Comparison of ENCODE assay signal across 8 cellular contexts in the genomic region with DNA sequence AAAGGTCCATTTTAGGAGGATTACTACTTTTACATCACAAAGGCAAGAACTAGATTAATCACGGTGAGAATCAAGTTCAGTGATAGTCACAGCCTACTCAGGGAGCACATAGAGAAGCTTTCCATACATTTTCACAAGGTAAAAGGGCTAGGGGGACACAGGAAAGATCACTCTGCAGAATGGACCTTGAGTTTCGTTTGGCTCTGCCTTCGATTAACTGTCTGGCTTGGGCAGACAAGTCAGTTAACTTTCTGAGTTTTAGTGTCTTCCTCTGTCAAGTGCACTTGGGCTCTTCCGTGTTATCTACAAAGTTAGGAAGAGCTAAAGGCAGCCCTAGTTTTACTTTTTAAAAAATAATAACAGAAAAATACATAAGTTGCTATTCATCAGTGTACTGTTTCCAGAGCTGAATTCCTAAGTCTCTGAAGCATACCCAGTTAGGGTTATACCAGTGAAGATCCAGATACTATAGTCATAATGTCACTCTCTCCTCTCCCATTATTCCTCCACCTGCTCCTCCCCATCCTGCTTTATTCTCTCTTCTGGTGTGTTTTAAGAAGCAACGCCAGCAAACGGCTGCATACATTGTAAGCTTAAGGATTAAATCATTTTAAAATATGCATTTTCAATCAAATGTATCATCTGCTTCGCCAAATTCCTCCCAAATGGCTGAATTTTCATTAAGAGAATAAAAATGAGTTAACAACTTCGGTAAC. TPM values are rescaled to one million over a fixed set of nuclear protein-coding genes. Genes with fewer than 3 reads are reported as not detected.
DNase-seq lines count a peak whose midpoint lies in the region; ATAC-seq and TF ChIP-seq lines count a peak whose summit lies in the region.

No MANE protein-coding gene starts in this region.

- peak overlapping the region in 4 of 5 donors; percentile 91 to 97 (median 96) for H3K27ac ChIP-seq in stomach

- TF ChIP-seq EP300 in stomach (IDR thresholded peaks at IDR 0.05): no peak

- H3K27me3 Mint-ChIP-seq in activated T-helper 2 cell treated with anti-CD3 and anti-CD28 coated beads, Interferon-gamma antibody, Interleukin-2, Interleukin-4, amounts not matched to agents 10 μg/mL and 5 μg/mL and 100 μg/mL, durations not matched to agents 14 hours and 24 hours and 36 hours (ENCODE audit: low read depth): no peaks in the 10 kb centered on the region
- peaks cover 16 to 24% (median 21%) of the 10 kb centered on the region in 3 donors for H3K27me3 Mint-ChIP-seq in immature natural killer cell (ENCODE audit: low read depth in 3 of 3)

- no peaks in the 10 kb centered on the region for H3K9me3 ChIP-seq in stomach

- DNase-seq in AG09309 (ENCODE audit: low read depth): no peak
- no peak for DNase-seq in H7
- DNase-seq in activated T-helper 2 cell treated with anti-CD3 and anti-CD28 coated beads, Interferon-gamma antibody, Interleukin-2, Interleukin-4, amounts not matched to agents 10 μg/mL and 5 μg/mL and 100 μg/mL, durations not matched to agents 14 hours and 24 hours and 36 hours (ENCODE audit: low spot score): no peak
- peak in 2 of 3 donors; percentile 7 to 10 for DNase-seq in immature natural killer cell
- no peak for DNase-seq in stomach
- no peak for DNase-seq in NCI-H446 (lab: John Stamatoyannopoulos, UW)
- DNase-seq in NCI-H187 treated with DMSO at 0.1 percent for 48 hours (lab: John Stamatoyannopoulos, UW): no peak

- H3K36me3 ChIP-seq in H7 (replicated peaks; ENCODE audit: control insufficient read depth, insufficient read depth, low read length) (no peaks in the 10 kb centered on the region), stomach (no peaks in the 10 kb centered on the region)

- no peak for ATAC-seq in GM19455 (IDR thresholded peaks at IDR 0.05; ENCODE audit: unreplicated experiment)

- H3K4me1 ChIP-seq in stomach: peaks cover 17 to 71% (median 41%) of the 10 kb centered on the region in 4 donors

- no peaks in the 10 kb centered on the region for H3K27me3 ChIP-seq in H7 (ENCODE audit: control insufficient read depth, insufficient read depth, low read length)
- no peaks in the 10 kb centered on the region for H3K27me3 ChIP-seq in stomach

- H3K27ac Mint-ChIP-seq in activated T-helper 2 cell treated with anti-CD3 and anti-CD28 coated beads, Interferon-gamma antibody, Interleukin-2, Interleukin-4, amounts not matched to agents 10 μg/mL and 5 μg/mL and 100 μg/mL, durations not matched to agents 14 hours and 24 hours and 36 hours: peak overlapping the region; percentile 74
- H3K27ac Mint-ChIP-seq in immature natural killer cell: peak overlapping the region; percentile 55 to 96 (median 92)

- no peaks in the 10 kb centered on the region for H3K9me3 Mint-ChIP-seq in activated T-helper 2 cell treated with anti-CD3 and anti-CD28 coated beads, Interferon-gamma antibody, Interleukin-2, Interleukin-4, amounts not matched to agents 10 μg/mL and 5 μg/mL and 100 μg/mL, durations not matched to agents 14 hours and 24 hours and 36 hours
- H3K9me3 Mint-ChIP-seq in immature natural killer cell: no peaks in the 10 kb centered on the region

- peak overlapping the region; percentile 91 for H3K4me3 ChIP-seq in AG09309 (ENCODE audit: control insufficient read depth, low read depth, low read length)
- H3K4me3 ChIP-seq in H7 (ENCODE audit: insufficient read depth, low read depth, low read length): peak overlapping the region; percentile 95
- H3K4me3 ChIP-seq in stomach: peak overlapping the region; percentile 87 to 97 (median 91)

- TF ChIP-seq POLR2A in stomach (IDR thresholded peaks at IDR 0.05): no peak

- intact Hi-C loops in activated T-helper 2 cell treated with anti-CD3 and anti-CD28 coated beads, Interferon-gamma antibody, Interleukin-2, Interleukin-4, amounts not matched to agents 10 μg/mL and 5 μg/mL and 100 μg/mL, durations not matched to agents 14 hours and 24 hours and 36 hours (cut with micrococcal nuclease): loop anchor here (10.0 kb wide), 3 partner anchors 79 to 791 kb away; no protein-coding TSS in a partner anchor
- intact Hi-C loops in stomach (cut with DNase I; ENCODE audit: low total_unique reads): no loop called here

- peaks cover 26% of the 10 kb centered on the region for H3K4me1 Mint-ChIP-seq in activated T-helper 2 cell treated with anti-CD3 and anti-CD28 coated beads, Interferon-gamma antibody, Interleukin-2, Interleukin-4, amounts not matched to agents 10 μg/mL and 5 μg/mL and 100 μg/mL, durations not matched to agents 14 hours and 24 hours and 36 hours (ENCODE audit: low read depth)
- peaks cover 29 to 39% of the 10 kb centered on the region in 2 donors for H3K4me1 Mint-ChIP-seq in immature natural killer cell

- WGBS in stomach, 5 donors: 22 to 40% (median 27%) methylated on average over 8 of the region's 8 CpGs

- TF ChIP-seq CTCF in AG09309 (IDR thresholded peaks at IDR 0.05; ENCODE audit: control insufficient read depth, insufficient read depth, low read depth, low read length, missing control alignments) (no peak), stomach (IDR thresholded peaks at IDR 0.05) (no peak)

- H3K4me3 Mint-ChIP-seq in activated T-helper 2 cell treated with anti-CD3 and anti-CD28 coated beads, Interferon-gamma antibody, Interleukin-2, Interleukin-4, amounts not matched to agents 10 μg/mL and 5 μg/mL and 100 μg/mL, durations not matched to agents 14 hours and 24 hours and 36 hours (ENCODE audit: low read depth): peak overlapping the region; percentile 90
- H3K4me3 Mint-ChIP-seq in immature natural killer cell: peak overlapping the region; percentile 51 to 94 (median 89)

- H3K36me3 Mint-ChIP-seq in activated T-helper 2 cell treated with anti-CD3 and anti-CD28 coated beads, Interferon-gamma antibody, Interleukin-2, Interleukin-4, amounts not matched to agents 10 μg/mL and 5 μg/mL and 100 μg/mL, durations not matched to agents 14 hours and 24 hours and 36 hours (ENCODE audit: low read depth): peaks cover 8% of the 10 kb centered on the region
- no peaks in the 10 kb centered on the region for H3K36me3 Mint-ChIP-seq in immature natural killer cell

RNA-seq across cellular contexts. Expression of gene CEP170, which starts 1.7 kb away (rescaled TPM):
- total RNA-seq in H7 (2014; rRNA removed; shearing (Covaris generic)): 113 and 157 TPM in 2 replicates
- 50.6 and 53.4 TPM in 2 replicates for total RNA-seq in activated T-helper 2 cell treated with anti-CD3 and anti-CD28 coated beads, Interferon-gamma antibody, Interleukin-2, Interleukin-4, amounts not matched to agents 10 μg/mL and 5 μg/mL and 100 μg/mL, durations not matched to agents 14 hours and 24 hours and 36 hours
- 1 to 10 TPM; 2.8 to 8.0 (median 2.8) TPM for polyA plus RNA-seq in immature natural killer cell
- 10 to 100 TPM in 4 of 5 donors, under 1 TPM in 1; 0.87 to 71.0 (median 20.9) TPM for total RNA-seq in stomach
- 1 to 10 TPM; 5.0 to 6.1 (median 5.7) TPM for polyA plus RNA-seq in stomach

RNA-seq across cellular contexts. Expression of gene SDCCAG8, which starts 2.5 kb away (rescaled TPM):
- total RNA-seq in H7 (2014; rRNA removed; shearing (Covaris generic)): 145 and 166 TPM in 2 replicates
- total RNA-seq in activated T-helper 2 cell treated with anti-CD3 and anti-CD28 coated beads, Interferon-gamma antibody, Interleukin-2, Interleukin-4, amounts not matched to agents 10 μg/mL and 5 μg/mL and 100 μg/mL, durations not matched to agents 14 hours and 24 hours and 36 hours: 18.1 and 25.4 TPM in 2 replicates
- polyA plus RNA-seq in immature natural killer cell: 10 to 100 TPM; 11.9 to 20.3 (median 14.0) TPM
- 100 to 1,000 TPM in 1 of 5 donors, 10 to 100 TPM in 4; 19.6 to 184 (median 28.1) TPM for total RNA-seq in stomach
- polyA plus RNA-seq in stomach: 10 to 100 TPM; 16.3 to 24.9 (median 22.5) TPM

Comparison
In these comparisons a context has a peak if more than half of its experiments do, and no peak if none do; other contexts are left out.
1. DNase-seq: peak in immature natural killer cell (2 of 3); none in AG09309 (single experiment), H7 (single experiment), activated T-helper 2 cell treated with anti-CD3 and anti-CD28 coated beads, Interferon-gamma antibody, Interleukin-2, Interleukin-4, amounts not matched to agents 10 μg/mL and 5 μg/mL and 100 μg/mL, durations not matched to agents 14 hours and 24 hours and 36 hours (single experiment), stomach (single experiment), NCI-H446 (0 of 2) and NCI-H187 treated with DMSO at 0.1 percent for 48 hours (single experiment).
2. Peak in every context shown above with its lines, with median percentiles within 50 percentile points of each other: H3K4me3 ChIP-seq.